Comparison of ENCODE assay signal across 8 cellular contexts in genomic region chr2:145744541-145745386, GRCh38.
DNase-seq lines count a peak whose midpoint lies in the region; ATAC-seq and TF ChIP-seq lines count a peak whose summit lies in the region.

No MANE protein-coding gene starts in this region.

- H3K36me3 ChIP-seq in HCT116 (ENCODE audit: control insufficient read depth in 1 of 2, insufficient read depth in 2 of 2, low read length in 2 of 2) (no peaks in the 10 kb centered on the region), hepatocyte (replicated peaks; ENCODE audit: insufficient read depth, low read depth) (no peaks in the 10 kb centered on the region)

- H3K4me3 Mint-ChIP-seq in progenitor cell of endocrine pancreas (ENCODE audit: low read depth), result no peak overlapping the region
- H3K4me3 Mint-ChIP-seq in activated CD4-positive, alpha-beta memory T cell treated with anti-CD3 and anti-CD28 coated beads for 36 hours, result no peak overlapping the region

- RAD21 ChIA-PET in HCT116 (lab: Charles Lee; ENCODE audit: low non-redundant PET in 1 of 2, low total read pairs in 2 of 2, uncharacterized antibody in 2 of 2, unreplicated experiment in 2 of 2), result no interaction called here

- H3K4me1 ChIP-seq in HCT116 (ENCODE audit: control insufficient read depth in 1 of 2, insufficient read depth in 2 of 2, low read length in 2 of 2) (peaks cover 0 to 8% of the 10 kb centered on the region in 2 experiments; a peak in 1 of 4 replicates), hepatocyte (ENCODE audit: insufficient read depth) (no peaks in the 10 kb centered on the region)

- ATAC-seq in GM18511 (IDR thresholded peaks at IDR 0.05; ENCODE audit: unreplicated experiment) (peak; percentile 83), HCT116 (no peak)

- no peaks in the 10 kb centered on the region for H3K9me3 Mint-ChIP-seq in progenitor cell of endocrine pancreas (ENCODE audit: low read depth)
- H3K9me3 Mint-ChIP-seq in activated CD4-positive, alpha-beta memory T cell treated with anti-CD3 and anti-CD28 coated beads for 36 hours, result peaks cover 9% of the 10 kb centered on the region

- no peak overlapping the region for H3K9ac ChIP-seq in HCT116 (ENCODE audit: low read length)

- TF ChIP-seq RAD21 in HCT116 (IDR thresholded peaks at IDR 0.05; ENCODE audit: low read depth), result no peak

- BruUV-seq in HCT116 (replicated peaks; lab: Mats Ljungman, UMichigan), result no TSS peak

- peaks cover 2% of the 10 kb centered on the region for H3K4me1 Mint-ChIP-seq in progenitor cell of endocrine pancreas (ENCODE audit: low read depth)
- peaks cover 5% of the 10 kb centered on the region for H3K4me1 Mint-ChIP-seq in activated CD4-positive, alpha-beta memory T cell treated with anti-CD3 and anti-CD28 coated beads for 36 hours (ENCODE audit: low read depth)

- no peaks in the 10 kb centered on the region for H4K20me1 ChIP-seq in HCT116 (ENCODE audit: insufficient read depth)
- H4K20me1 ChIP-seq in hepatocyte (ENCODE audit: insufficient read depth, poor library complexity, severe bottlenecking), result no peaks in the 10 kb centered on the region

- TF ChIP-seq POLR2A in HCT116 (IDR thresholded peaks at IDR 0.05; ENCODE audit: borderline replicate concordance, extremely low read depth, insufficient read depth, insufficient read length), result no peak

- POLR2A ChIA-PET in HCT116 (lab: Charles Lee), result no interaction called here
- POLR2A ChIA-PET in activated CD4-positive, alpha-beta memory T cell treated with anti-CD3 and anti-CD28 coated beads for 36 hours (lab: Charles Lee), result no interaction called here

- no peaks in the 10 kb centered on the region for H3K36me3 Mint-ChIP-seq in progenitor cell of endocrine pancreas (ENCODE audit: insufficient read depth)
- no peaks in the 10 kb centered on the region for H3K36me3 Mint-ChIP-seq in activated CD4-positive, alpha-beta memory T cell treated with anti-CD3 and anti-CD28 coated beads for 36 hours

- DNase-seq in HCT116 (ENCODE audit: low read depth, low spot score) (no peak), NCI-H226 (peak; percentile 95), hepatocyte (ENCODE audit: low spot score) (peak; percentile 27), progenitor cell of endocrine pancreas (ENCODE audit: low spot score, unreplicated experiment) (no peak)
- DNase-seq in stimulated activated CD4-positive, alpha-beta T cell treated with anti-CD3 and anti-CD28 coated beads, Interleukin-2, amount 100 ng/mL, for 24 hours, result no peak
- DNase-seq in activated CD4-positive, alpha-beta memory T cell treated with anti-CD3 and anti-CD28 coated beads for 36 hours, result no peak
- DNase-seq in central memory CD4-positive, alpha-beta T cell, result no peak

- H3K9me2 ChIP-seq in HCT116 (ENCODE audit: insufficient read depth) (no peaks in the 10 kb centered on the region), hepatocyte (replicated peaks; ENCODE audit: insufficient read depth) (no peaks in the 10 kb centered on the region)

- H3K9me3 ChIP-seq in HCT116 (ENCODE audit: control insufficient read depth in 1 of 2, insufficient read depth in 1 of 2, low read depth in 1 of 2, low read length in 2 of 2) (no peaks in the 10 kb centered on the region), hepatocyte (ENCODE audit: low read depth) (no peaks in the 10 kb centered on the region)

- 75% methylated on average over 4 of the region's 4 CpGs for WGBS in hepatocyte (ENCODE audit: low lambda C conversion rate, missing lambda C conversion rate)

- TF ChIP-seq CTCF in HCT116 (IDR thresholded peaks at IDR 0.05 in 2 of 3, conservative IDR thresholded peaks at IDR 0.05 in 1 of 3; ENCODE audit: borderline replicate concordance in 1 of 3, insufficient read depth in 1 of 3, low read depth in 2 of 3, low read length in 2 of 3) (no peak), hepatocyte (IDR thresholded peaks at IDR 0.05; ENCODE audit: poor library complexity) (no peak), progenitor cell of endocrine pancreas (IDR thresholded peaks at IDR 0.05; ENCODE audit: unreplicated experiment) (no peak)

- H2AFZ ChIP-seq in HCT116 (ENCODE audit: low read depth, low read length, poor library complexity, severe bottlenecking) (no peak overlapping the region), hepatocyte (no peak overlapping the region)

- no peaks in the 10 kb centered on the region for H3K27me3 Mint-ChIP-seq in progenitor cell of endocrine pancreas
- no peaks in the 10 kb centered on the region for H3K27me3 Mint-ChIP-seq in activated CD4-positive, alpha-beta memory T cell treated with anti-CD3 and anti-CD28 coated beads for 36 hours

- H3K4me3 ChIP-seq in HCT116 (replicated peaks in 1 of 2; ENCODE audit: low read depth in 1 of 2, low read length in 2 of 2) (no peak overlapping the region), hepatocyte (no peak overlapping the region)

- H3K27ac ChIP-seq in HCT116 (ENCODE audit: low read depth, low read length) (no peak overlapping the region), hepatocyte (peak overlapping the region; percentile 2)

- CTCF ChIA-PET in HCT116 (lab: Charles Lee), result interaction anchor here (1.1 kb wide), 1 partner anchor 8 kb away, joined by 5 read pairs; no protein-coding TSS in a partner anchor
- CTCF ChIA-PET in activated CD4-positive, alpha-beta memory T cell treated with anti-CD3 and anti-CD28 coated beads for 36 hours (lab: Charles Lee), result no interaction called here

- H3K4me2 ChIP-seq in HCT116 (ENCODE audit: low read length) (peak overlapping the region; percentile 12; the same call in 1 of the 2 replicates), hepatocyte (no peak overlapping the region)

- H3K79me2 ChIP-seq in HCT116 (ENCODE audit: insufficient read depth, low read length) (no peaks in the 10 kb centered on the region), hepatocyte (no peaks in the 10 kb centered on the region)

- no peak overlapping the region for H3K27ac Mint-ChIP-seq in progenitor cell of endocrine pancreas
- H3K27ac Mint-ChIP-seq in activated CD4-positive, alpha-beta memory T cell treated with anti-CD3 and anti-CD28 coated beads for 36 hours, result no peak overlapping the region

- H3K27me3 ChIP-seq in HCT116 (ENCODE audit: insufficient read depth, low read length), result no peaks in the 10 kb centered on the region
- H3K27me3 ChIP-seq in hepatocyte, result no peaks in the 10 kb centered on the region

- intact Hi-C loops in HCT116 (cut with micrococcal nuclease), result no loop called here
- intact Hi-C loops in activated CD4-positive, alpha-beta memory T cell treated with anti-CD3 and anti-CD28 coated beads for 36 hours (cut with micrococcal nuclease), result no loop called here

TF ChIP-seq in HCT116, 20 proteins besides CTCF, POLR2A, EP300 and RAD21:
- TF ChIP-seq, protein P1, sequence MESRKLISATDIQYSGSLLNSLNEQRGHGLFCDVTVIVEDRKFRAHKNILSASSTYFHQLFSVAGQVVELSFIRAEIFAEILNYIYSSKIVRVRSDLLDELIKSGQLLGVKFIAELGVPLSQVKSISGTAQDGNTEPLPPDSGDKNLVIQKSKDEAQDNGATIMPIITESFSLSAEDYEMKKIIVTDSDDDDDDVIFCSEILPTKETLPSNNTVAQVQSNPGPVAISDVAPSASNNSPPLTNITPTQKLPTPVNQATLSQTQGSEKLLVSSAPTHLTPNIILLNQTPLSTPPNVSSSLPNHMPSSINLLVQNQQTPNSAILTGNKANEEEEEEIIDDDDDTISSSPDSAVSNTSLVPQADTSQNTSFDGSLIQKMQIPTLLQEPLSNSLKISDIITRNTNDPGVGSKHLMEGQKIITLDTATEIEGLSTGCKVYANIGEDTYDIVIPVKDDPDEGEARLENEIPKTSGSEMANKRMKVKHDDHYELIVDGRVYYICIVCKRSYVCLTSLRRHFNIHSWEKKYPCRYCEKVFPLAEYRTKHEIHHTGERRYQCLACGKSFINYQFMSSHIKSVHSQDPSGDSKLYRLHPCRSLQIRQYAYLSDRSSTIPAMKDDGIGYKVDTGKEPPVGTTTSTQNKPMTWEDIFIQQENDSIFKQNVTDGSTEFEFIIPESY (IDR thresholded peaks at IDR 0.05; ENCODE audit: extremely low read depth, insufficient replicate concordance, low read length), result no peak
- TF ChIP-seq SIN3A (IDR thresholded peaks at IDR 0.05; ENCODE audit: low read depth) (no peak), JUND (IDR thresholded peaks at IDR 0.05) (no peak), TCF7L2 (IDR thresholded peaks at IDR 0.05; ENCODE audit: borderline replicate concordance, extremely low read depth, insufficient read depth, insufficient read length) (no peak), EZH2 (IDR thresholded peaks at IDR 0.05) (no peak), ZFX (IDR thresholded peaks at IDR 0.05) (no peak), ELF1 (IDR thresholded peaks at IDR 0.05; ENCODE audit: borderline replicate concordance, low read depth) (no peak), MAX (IDR thresholded peaks at IDR 0.05) (no peak), EZH2phosphoT487 (IDR thresholded peaks at IDR 0.05; ENCODE audit: borderline replicate concordance) (no peak), CBX3 (IDR thresholded peaks at IDR 0.05; ENCODE audit: low read depth) (no peak), SP1 (IDR thresholded peaks at IDR 0.05; ENCODE audit: low read depth) (no peak)
- TF ChIP-seq, protein P2, sequence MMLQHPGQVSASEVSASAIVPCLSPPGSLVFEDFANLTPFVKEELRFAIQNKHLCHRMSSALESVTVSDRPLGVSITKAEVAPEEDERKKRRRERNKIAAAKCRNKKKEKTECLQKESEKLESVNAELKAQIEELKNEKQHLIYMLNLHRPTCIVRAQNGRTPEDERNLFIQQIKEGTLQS (IDR thresholded peaks at IDR 0.05), result no peak

Comparison
In these comparisons a context has a peak if more than half of its experiments do, and no peak if none do; other contexts are left out.
1. DNase-seq: peak in NCI-H226 (single experiment) and hepatocyte (single experiment); none in HCT116 (single experiment), stimulated activated CD4-positive, alpha-beta T cell treated with anti-CD3 and anti-CD28 coated beads, Interleukin-2, amount 100 ng/mL, for 24 hours (0 of 2), progenitor cell of endocrine pancreas (single experiment), activated CD4-positive, alpha-beta memory T cell treated with anti-CD3 and anti-CD28 coated beads for 36 hours (single experiment) and central memory CD4-positive, alpha-beta T cell (single experiment).